ENCODE assay signal across 8 cellular contexts in genomic region chr1:37515185-37516034, GRCh38. TPM values are rescaled to one million over a fixed set of nuclear protein-coding genes. Genes with fewer than 3 reads are reported as not detected.
DNase-seq lines count a peak whose midpoint lies in the region; ATAC-seq and TF ChIP-seq lines count a peak whose summit lies in the region.

No MANE protein-coding gene starts in this region.

- H3K27me3 Mint-ChIP-seq in endothelial cell (ENCODE audit: unreplicated experiment): peaks cover 14% of the 10 kb centered on the region

- peaks cover 5% of the 10 kb centered on the region for H3K36me3 Mint-ChIP-seq in endothelial cell (ENCODE audit: low read depth, unreplicated experiment)

- H3K9ac ChIP-seq in DND-41 (ENCODE audit: low read depth, low read length) (peak overlapping the region; percentile 71), OCI-LY3 (ENCODE audit: low read length) (peak overlapping the region; percentile 80)

- 48 to 63% (median 56%) methylated on average over 18 of the region's 18 CpGs for WGBS in ovary, 3 donors

- TF ChIP-seq CTCF in DND-41 (IDR thresholded peaks at IDR 0.05; ENCODE audit: borderline replicate concordance, extremely low read depth, low read length, poor library complexity, severe bottlenecking) (no peak), OCI-LY3 (IDR thresholded peaks at IDR 0.05; ENCODE audit: low read depth, low read length) (no peak), endothelial cell (IDR thresholded peaks at IDR 0.05; ENCODE audit: unreplicated experiment) (no peak), ovary (IDR thresholded peaks at IDR 0.05) (no peak)

- H3K4me2 ChIP-seq in DND-41 (ENCODE audit: insufficient read depth, low read length) (peak overlapping the region; percentile 95), OCI-LY3 (ENCODE audit: low read length) (peak overlapping the region; percentile 97)

- peaks cover 27% of the 10 kb centered on the region for H3K36me3 ChIP-seq in DND-41 (ENCODE audit: insufficient read depth, low read length)
- H3K36me3 ChIP-seq in OCI-LY3 (replicated peaks; ENCODE audit: low read depth, low read length): peaks cover 8% of the 10 kb centered on the region
- H3K36me3 ChIP-seq in ovary: no peaks in the 10 kb centered on the region

- DNase-seq in DND-41 (no peak), endothelial cell (ENCODE audit: low spot score) (no peak), ovary (no peak), NCI-H2029 treated with DMSO at 0.1 percent for 48 hours (lab: John Stamatoyannopoulos, UW) (no peak), AG08395 (ENCODE audit: low spot score) (no peak)

- TF ChIP-seq POLR2A in ovary (IDR thresholded peaks at IDR 0.05): no peak

- no peaks in the 10 kb centered on the region for H3K9me3 ChIP-seq in DND-41 (ENCODE audit: insufficient read depth, low read length, severe bottlenecking)
- H3K9me3 ChIP-seq in OCI-LY3 (ENCODE audit: insufficient read depth, low read length): no peaks in the 10 kb centered on the region
- H3K9me3 ChIP-seq in ovary: no peaks in the 10 kb centered on the region

- H3K4me1 Mint-ChIP-seq in endothelial cell (ENCODE audit: unreplicated experiment): peaks cover 16% of the 10 kb centered on the region

- H2AFZ ChIP-seq in DND-41 (ENCODE audit: low read depth, low read length) (peak overlapping the region; percentile 83), OCI-LY3 (ENCODE audit: low read depth, low read length) (peak overlapping the region; percentile 62; the same call in 1 of the 2 replicates)

- H3K4me3 ChIP-seq in DND-41 (ENCODE audit: low read depth in 1 of 2, low read length in 2 of 2) (peak overlapping the region; percentile 61 to 84; a peak in 3 of 4 replicates), OCI-LY3 (ENCODE audit: low read length) (peak overlapping the region; percentile 92), ovary (peak overlapping the region; percentile 62)

- intact Hi-C loops in ovary (cut with DNase I): no loop called here

- peak overlapping the region; percentile 93 for H3K27ac Mint-ChIP-seq in endothelial cell (ENCODE audit: unreplicated experiment)

- no peak for TF ChIP-seq EP300 in ovary (IDR thresholded peaks at IDR 0.05)

- H4K20me1 ChIP-seq in DND-41 (ENCODE audit: insufficient read depth, low read length) (peaks cover 12% of the 10 kb centered on the region), OCI-LY3 (ENCODE audit: insufficient read depth, low read length) (peaks cover 4% of the 10 kb centered on the region; the same call in 1 of the 2 replicates)

- H3K27me3 ChIP-seq in DND-41 (ENCODE audit: insufficient read depth, low read length, poor library complexity) (no peaks in the 10 kb centered on the region), OCI-LY3 (ENCODE audit: low read depth, low read length) (no peaks in the 10 kb centered on the region), ovary (no peaks in the 10 kb centered on the region)

- H3K4me3 Mint-ChIP-seq in endothelial cell (ENCODE audit: unreplicated experiment): peak overlapping the region; percentile 93

- peaks cover 37% of the 10 kb centered on the region for H3K79me2 ChIP-seq in DND-41 (ENCODE audit: insufficient read depth, low read length)
- peaks cover 11% of the 10 kb centered on the region for H3K79me2 ChIP-seq in OCI-LY3 (ENCODE audit: low read length)

- ATAC-seq in DND-41 (ENCODE audit: insufficient read depth, low read depth) (no peak), HG02588 (IDR thresholded peaks at IDR 0.05; ENCODE audit: unreplicated experiment) (no peak), HG03175 (IDR thresholded peaks at IDR 0.05; ENCODE audit: unreplicated experiment) (no peak)

- H3K27ac ChIP-seq in DND-41 (ENCODE audit: low read length) (peak overlapping the region; percentile 88), OCI-LY3 (ENCODE audit: low read length) (peak overlapping the region; percentile 38; the same call in 1 of the 2 replicates), ovary (peak overlapping the region; percentile 70 to 83)

- H3K9me3 Mint-ChIP-seq in endothelial cell (ENCODE audit: unreplicated experiment): no peaks in the 10 kb centered on the region

- peaks cover 39% of the 10 kb centered on the region for H3K4me1 ChIP-seq in DND-41 (ENCODE audit: insufficient read depth, low read length)
- peaks cover 10% of the 10 kb centered on the region for H3K4me1 ChIP-seq in OCI-LY3 (ENCODE audit: low read length)
- peaks cover 10% of the 10 kb centered on the region for H3K4me1 ChIP-seq in ovary (ENCODE audit: insufficient read depth)

RNA-seq across cellular contexts. Expression of gene MEAF6, which starts 0.8 kb away (rescaled TPM):
- total RNA-seq in endothelial cell (ENCODE audit: unreplicated experiment): 50.6 TPM
- 10 to 100 TPM; 38.7 to 71.3 (median 64.1) TPM for total RNA-seq in ovary
- polyA plus RNA-seq in ovary: 100 to 1,000 TPM in 1 of 2 donors, 10 to 100 TPM in 1; 62.1 to 108 TPM

RNA-seq across cellular contexts. Expression of gene SNIP1, which starts 38.7 kb away (rescaled TPM):
- total RNA-seq in endothelial cell (ENCODE audit: unreplicated experiment): 21.4 TPM
- 10 to 100 TPM in 5 of 7 donors, 1 to 10 TPM in 2; 8.3 to 21.4 (median 16.5) TPM for total RNA-seq in ovary
- 10 to 100 TPM in 1 of 2 donors, 1 to 10 TPM in 1; 6.5 to 16.6 TPM for polyA plus RNA-seq in ovary

RNA-seq across cellular contexts. Expression of gene ZC3H12A, which starts 41.0 kb away (rescaled TPM):
- total RNA-seq in endothelial cell (ENCODE audit: unreplicated experiment) (5.4 TPM), ovary (10 to 100 TPM in 3 of 7 donors, 1 to 10 TPM in 4; 5.4 to 86.6 (median 7.2) TPM)
- 1 to 10 TPM; 1.4 to 3.6 TPM for polyA plus RNA-seq in ovary

RNA-seq across cellular contexts. Expression of gene DNALI1, which starts 41.3 kb away (rescaled TPM):
- total RNA-seq in endothelial cell (ENCODE audit: unreplicated experiment) (13.0 TPM), ovary (10 to 100 TPM; 13.0 to 37.6 (median 17.8) TPM)
- 10 to 100 TPM; 16.4 to 22.4 TPM for polyA plus RNA-seq in ovary

Comparison
In these comparisons a context has a peak if more than half of its experiments do, and no peak if none do; other contexts are left out.
1. H3K27ac ChIP-seq: peak in every context shown above with its lines; median percentile 88 in DND-41; 76 in ovary; 38 in OCI-LY3.